16 cellular contexts compared by ENCODE assay signal in genomic region chr16:4972938-4973587, GRCh38. TPM values are rescaled to one million over a fixed set of nuclear protein-coding genes. Genes with fewer than 3 reads are reported as not detected.
DNase-seq lines count a peak whose midpoint lies in the region; ATAC-seq and TF ChIP-seq lines count a peak whose summit lies in the region.
"Had no signal": no experiment of that assay in that cellular context is flagged by ENCODE, and none has a peak within 500 bp of the region (broad histone marks: within the 10 kb centered on the region; RNA-seq: fewer than 3 reads in every experiment).

No MANE protein-coding gene starts in this region.

- H3K4me3 ChIP-seq in H7 (ENCODE audit: insufficient read depth, low read depth, low read length) (no peak overlapping the region), SK-N-SH (ENCODE audit: low read depth in 2 of 2, low read length in 1 of 2) (no peak overlapping the region)
- H3K4me3 ChIP-seq: suprapubic skin had no signal

- TF ChIP-seq CTCF in SK-N-SH (IDR thresholded peaks at IDR 0.05): no peak

- 5% methylated on average over 5 of the region's 8 CpGs for WGBS in SK-N-SH (ENCODE audit: low lambda C conversion rate)

- DNase-seq in H7: peak; percentile 30
- peak; percentile 85 for DNase-seq in MV-4-11 (lab: John Stamatoyannopoulos, UW)
- DNase-seq in globus pallidus (ENCODE audit: low spot score): peak; percentile 95
- peak; percentile 60 to 97 (median 73) for DNase-seq in posterior cingulate gyrus
- no peak for DNase-seq in cerebellum (ENCODE audit: low spot score)
- DNase-seq in SK-N-SH: no peak
- DNase-seq: activated naive CD4-positive, alpha-beta T cell; DMS79; MM.1S; naive B cell; NCI-H2081 treated with DMSO at 0.1 percent for 48 hours; retina had no signal

- H3K27me3 ChIP-seq in H7 (ENCODE audit: control insufficient read depth, insufficient read depth, low read length) (no peaks in the 10 kb centered on the region), SK-N-SH (ENCODE audit: insufficient read depth) (peaks cover 10% of the 10 kb centered on the region)
- H3K27me3 ChIP-seq: suprapubic skin had no signal

- no peak overlapping the region for H3K27ac ChIP-seq in SK-N-SH (ENCODE audit: low read depth in 2 of 2, low read length in 1 of 2)
- H3K27ac ChIP-seq: suprapubic skin had no signal

- H3K36me3 ChIP-seq in H7 (replicated peaks; ENCODE audit: control insufficient read depth, insufficient read depth, low read length): no peaks in the 10 kb centered on the region
- H3K36me3 ChIP-seq in SK-N-SH (replicated peaks in 1 of 2; ENCODE audit: control insufficient read depth in 1 of 2, insufficient read depth in 2 of 2, low read length in 1 of 2): no peaks in the 10 kb centered on the region
- H3K36me3 ChIP-seq: suprapubic skin had no signal

- no peaks in the 10 kb centered on the region for H3K9me2 ChIP-seq in SK-N-SH

- H3K9ac ChIP-seq in SK-N-SH: no peak overlapping the region

- H3K4me1 ChIP-seq in SK-N-SH (ENCODE audit: control insufficient read depth in 1 of 2, insufficient read depth in 2 of 2, low read depth in 1 of 2, low read length in 1 of 2): no peaks in the 10 kb centered on the region
- H3K4me1 ChIP-seq: suprapubic skin had no signal

- no peak for ATAC-seq in HG03196 (IDR thresholded peaks at IDR 0.05; ENCODE audit: unreplicated experiment)
- ATAC-seq: Panc1 had no signal

- H3K79me2 ChIP-seq in SK-N-SH (ENCODE audit: insufficient read depth): no peaks in the 10 kb centered on the region

- intact Hi-C loops in posterior cingulate gyrus (cut with DNase I): no loop called here

- no peak overlapping the region for H3K4me2 ChIP-seq in SK-N-SH

- H3K9me3 ChIP-seq in SK-N-SH: no peaks in the 10 kb centered on the region
- H3K9me3 ChIP-seq: suprapubic skin had no signal

- no peaks in the 10 kb centered on the region for H3F3A ChIP-seq in SK-N-SH (replicated peaks; ENCODE audit: insufficient read depth)

- CTCF ChIA-PET in SK-N-SH (lab: Yijun Ruan, JAX): interaction anchor here (1.3 to 2.0 kb wide), 2 partner anchors 13 to 17 kb away, joined by 3 to 5 read pairs; no protein-coding TSS in a partner anchor

- POLR2A ChIA-PET in SK-N-SH (lab: Yijun Ruan, JAX): no interaction called here

- no peak for TF ChIP-seq RAD21 in SK-N-SH (IDR thresholded peaks at IDR 0.05; ENCODE audit: low read length)

- H2AFZ ChIP-seq in SK-N-SH (ENCODE audit: low read depth): no peak overlapping the region

- no peaks in the 10 kb centered on the region for H4K20me1 ChIP-seq in SK-N-SH (ENCODE audit: insufficient read depth)

- no peak for TF ChIP-seq EP300 in SK-N-SH (IDR thresholded peaks at IDR 0.05; ENCODE audit: borderline replicate concordance in 1 of 2, low read depth in 1 of 2, low read length in 1 of 2)

TF ChIP-seq in SK-N-SH, 30 proteins besides CTCF, POLR2A, EP300 and RAD21:
- TF ChIP-seq TEAD4 (IDR thresholded peaks at IDR 0.05; ENCODE audit: borderline replicate concordance, insufficient read depth): no peak
- no peak for TF ChIP-seq FOXJ3 (CRISPR knock-in tag; IDR thresholded peaks at IDR 0.05)
- TF ChIP-seq YY1 (IDR thresholded peaks at IDR 0.05; ENCODE audit: low read depth): no peak
- TF ChIP-seq POLR2AphosphoS5 (IDR thresholded peaks at IDR 0.05; ENCODE audit: low read depth, low read length): no peak
- TF ChIP-seq JUND (IDR thresholded peaks at IDR 0.05): no peak
- no peak for TF ChIP-seq ZBTB33 (IDR thresholded peaks at IDR 0.05; ENCODE audit: borderline replicate concordance, low read depth)
- TF ChIP-seq NFIC (IDR thresholded peaks at IDR 0.05; ENCODE audit: borderline replicate concordance): no peak
- TF ChIP-seq CHD2 (IDR thresholded peaks at IDR 0.05; ENCODE audit: low read length, partially characterized antibody): no peak
- no peak for TF ChIP-seq FOSL2 (IDR thresholded peaks at IDR 0.05; ENCODE audit: borderline replicate concordance, low read depth)
- no peak for TF ChIP-seq RCOR1 (IDR thresholded peaks at IDR 0.05; ENCODE audit: low read length)
- TF ChIP-seq, protein P1, sequence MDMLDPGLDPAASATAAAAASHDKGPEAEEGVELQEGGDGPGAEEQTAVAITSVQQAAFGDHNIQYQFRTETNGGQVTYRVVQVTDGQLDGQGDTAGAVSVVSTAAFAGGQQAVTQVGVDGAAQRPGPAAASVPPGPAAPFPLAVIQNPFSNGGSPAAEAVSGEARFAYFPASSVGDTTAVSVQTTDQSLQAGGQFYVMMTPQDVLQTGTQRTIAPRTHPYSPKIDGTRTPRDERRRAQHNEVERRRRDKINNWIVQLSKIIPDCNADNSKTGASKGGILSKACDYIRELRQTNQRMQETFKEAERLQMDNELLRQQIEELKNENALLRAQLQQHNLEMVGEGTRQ (IDR thresholded peaks at IDR 0.05; ENCODE audit: borderline replicate concordance, low read depth, low read length): no peak

RNA-seq across cellular contexts. Expression of gene SEC14L5, which starts 14.9 kb away (rescaled TPM):
- 2.1 and 2.4 TPM in 2 replicates for total RNA-seq in H7 (2014; rRNA removed; shearing (Covaris generic))
- total RNA-seq in cerebellum: 0.82 TPM
- polyA plus RNA-seq in SK-N-SH (2012; rRNA removed): 0.03 and 0.08 TPM in 2 replicates
- 0.01 and 0.03 TPM in 2 replicates for polyA plus RNA-seq in SK-N-SH (2012; cell fraction: cytosol; rRNA removed)
- 0.61 and 1.2 TPM in 2 replicates for polyA plus RNA-seq in SK-N-SH (2012; cell fraction: nucleus; rRNA removed)
- polyA plus RNA-seq: CD4-positive, CD25-positive, alpha-beta regulatory T cell had no signal

RNA-seq across cellular contexts. Expression of gene PPL, which starts 36.1 kb away (rescaled TPM):
- total RNA-seq in H7 (2014; rRNA removed; shearing (Covaris generic)): 9.2 and 10.2 TPM in 2 replicates
- total RNA-seq in cerebellum: 3.3 TPM
- 16.8 and 24.6 TPM in 2 replicates for polyA plus RNA-seq in SK-N-SH (2012; rRNA removed)
- 9.9 and 11.5 TPM in 2 replicates for polyA plus RNA-seq in SK-N-SH (2012; cell fraction: cytosol; rRNA removed)
- polyA plus RNA-seq in SK-N-SH (2012; cell fraction: nucleus; rRNA removed): 42.1 and 47.8 TPM in 2 replicates
- total RNA-seq: CD4-positive, CD25-positive, alpha-beta regulatory T cell had no signal

Comparison
In these comparisons a context has a peak if more than half of its experiments do, and no peak if none do; other contexts are left out.
1. DNase-seq: peak in H7 (single experiment), MV-4-11 (single experiment), globus pallidus (single experiment) and posterior cingulate gyrus (10 of 10); none in cerebellum (single experiment) and SK-N-SH (single experiment).